ENCODE assay signal across 1 cellular context in the genomic region with DNA sequence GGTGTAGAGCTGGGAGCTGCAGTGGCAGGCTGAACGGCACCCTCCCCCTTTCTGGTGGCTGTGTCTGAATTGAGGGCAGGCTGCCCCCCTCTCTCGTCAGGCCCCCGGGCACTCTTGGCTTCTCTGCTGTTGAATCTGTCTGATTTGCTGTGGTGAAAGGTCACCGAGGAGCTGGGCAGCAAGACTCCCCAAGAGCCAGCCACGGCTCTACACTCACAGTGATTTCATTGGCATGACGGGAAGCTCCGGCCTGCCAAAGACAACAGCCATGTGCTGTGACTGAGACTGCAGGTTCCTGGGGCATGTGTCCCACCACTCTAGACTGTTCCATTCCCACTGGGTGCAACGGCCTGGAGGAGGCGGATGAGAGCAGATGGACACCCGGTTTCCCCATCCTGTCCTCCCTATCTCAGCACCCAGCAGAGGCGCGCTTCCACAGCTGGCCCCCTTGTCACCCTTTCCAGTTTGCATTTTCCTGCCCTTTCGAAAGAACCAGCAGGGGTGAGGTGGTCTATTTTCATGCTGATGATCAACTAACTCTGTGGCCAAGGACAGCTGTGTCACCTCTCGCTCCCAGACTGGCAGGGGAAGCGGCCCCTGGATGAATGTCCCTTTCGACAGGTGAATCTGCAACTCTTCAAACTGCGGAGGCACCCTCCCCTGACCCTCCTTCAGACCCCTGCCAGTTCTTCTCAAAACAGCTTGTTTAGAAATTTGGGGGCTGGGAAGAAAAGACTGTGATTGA.
TF ChIP-seq lines count a peak whose summit lies in the region.

No MANE protein-coding gene starts in this region.

TF ChIP-seq in IMR-90, 13 proteins besides CTCF, POLR2A, EP300 and RAD21:
- TF ChIP-seq CHD1 (IDR thresholded peaks at IDR 0.05; ENCODE audit: low read depth, low read length) (no peak), SMC3 (IDR thresholded peaks at IDR 0.05; ENCODE audit: low read depth, low read length) (no peak), MAFK (IDR thresholded peaks at IDR 0.05; ENCODE audit: low read depth, low read length) (no peak), NFE2L2 (IDR thresholded peaks at IDR 0.05; ENCODE audit: low read depth, low read length) (no peak), MXI1 (IDR thresholded peaks at IDR 0.05; ENCODE audit: borderline replicate concordance, low read depth, low read length) (no peak), FOS (IDR thresholded peaks at IDR 0.05; ENCODE audit: low read depth, low read length) (no peak), RFX5 (IDR thresholded peaks at IDR 0.05; ENCODE audit: low read depth, low read length) (no peak), RCOR1 (IDR thresholded peaks at IDR 0.05; ENCODE audit: insufficient replicate concordance, low read length) (no peak), BHLHE40 (IDR thresholded peaks at IDR 0.05; ENCODE audit: low read depth, low read length) (no peak), MAZ (IDR thresholded peaks at IDR 0.05; ENCODE audit: borderline replicate concordance, low read depth, low read length) (no peak), CEBPB (IDR thresholded peaks at IDR 0.05; ENCODE audit: low read depth, low read length) (no peak), ELK1 (IDR thresholded peaks at IDR 0.05; ENCODE audit: borderline replicate concordance, low read depth, low read length) (no peak)
- TF ChIP-seq, protein P1, sequence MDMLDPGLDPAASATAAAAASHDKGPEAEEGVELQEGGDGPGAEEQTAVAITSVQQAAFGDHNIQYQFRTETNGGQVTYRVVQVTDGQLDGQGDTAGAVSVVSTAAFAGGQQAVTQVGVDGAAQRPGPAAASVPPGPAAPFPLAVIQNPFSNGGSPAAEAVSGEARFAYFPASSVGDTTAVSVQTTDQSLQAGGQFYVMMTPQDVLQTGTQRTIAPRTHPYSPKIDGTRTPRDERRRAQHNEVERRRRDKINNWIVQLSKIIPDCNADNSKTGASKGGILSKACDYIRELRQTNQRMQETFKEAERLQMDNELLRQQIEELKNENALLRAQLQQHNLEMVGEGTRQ (IDR thresholded peaks at IDR 0.05; ENCODE audit: low read depth, low read length) = no peak
TF ChIP-seq in IMR-90: peak in this region for 0.
